9 cellular contexts compared by ENCODE assay signal in the genomic region with DNA sequence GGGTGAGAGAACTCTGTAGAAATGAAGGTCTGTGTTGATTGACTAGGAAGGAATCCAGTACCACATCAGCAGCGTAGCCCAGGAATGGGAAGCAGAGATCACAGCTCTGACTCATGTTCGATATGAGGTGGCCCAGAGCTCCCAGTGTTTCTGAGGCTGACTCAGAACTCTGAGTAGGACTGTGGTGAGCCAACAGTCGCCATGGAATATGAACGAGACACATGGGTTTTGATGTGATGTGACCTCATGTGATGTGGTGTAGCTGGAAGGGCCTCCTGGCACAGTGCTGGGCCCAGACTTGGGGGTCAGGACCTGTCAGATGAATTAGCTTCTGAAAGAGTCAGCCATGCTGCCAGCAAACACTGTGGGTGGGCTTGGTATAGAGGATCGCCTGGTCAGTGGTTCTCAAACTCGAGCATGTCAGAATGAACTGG.
DNase-seq lines count a peak whose midpoint lies in the region; TF ChIP-seq lines count a peak whose summit lies in the region.
"Had no signal": no experiment of that assay in that cellular context is flagged by ENCODE, and none has a peak within 500 bp of the region (broad histone marks: within the 10 kb centered on the region; RNA-seq: fewer than 3 reads in every experiment).

No MANE protein-coding gene starts in this region.

- H3K36me3 ChIP-seq in smooth muscle cell (ENCODE audit: low read depth) (no peaks in the 10 kb centered on the region), Peyer's patch (no peaks in the 10 kb centered on the region)

- H4K20me1 ChIP-seq in smooth muscle cell (ENCODE audit: low read depth): no peaks in the 10 kb centered on the region

- 48% methylated on average over 6 of the region's 6 CpGs for WGBS in smooth muscle cell (ENCODE audit: low lambda C conversion rate)

- no peak overlapping the region for H3K4me3 Mint-ChIP-seq in T-helper 2 cell treated with Interferon-gamma antibody and Interleukin-4, amounts not matched to agents 5 μg/mL and 100 μg/mL, for 36 hours

- H3K9ac ChIP-seq in smooth muscle cell (ENCODE audit: low read depth): no peak overlapping the region
- H3K9ac ChIP-seq: parathyroid adenoma had no signal

- no peaks in the 10 kb centered on the region for H3K9me3 Mint-ChIP-seq in T-helper 2 cell treated with Interferon-gamma antibody and Interleukin-4, amounts not matched to agents 5 μg/mL and 100 μg/mL, for 36 hours

- peak overlapping the region; percentile 67 for H3K4me2 ChIP-seq in smooth muscle cell

- peaks cover 3% of the 10 kb centered on the region for H3K4me1 Mint-ChIP-seq in T-helper 2 cell treated with Interferon-gamma antibody and Interleukin-4, amounts not matched to agents 5 μg/mL and 100 μg/mL, for 36 hours (ENCODE audit: low read depth)

- H3K36me3 Mint-ChIP-seq in T-helper 2 cell treated with Interferon-gamma antibody and Interleukin-4, amounts not matched to agents 5 μg/mL and 100 μg/mL, for 36 hours (ENCODE audit: low read depth): no peaks in the 10 kb centered on the region

- H3K27me3 ChIP-seq in smooth muscle cell (ENCODE audit: low read depth): no peaks in the 10 kb centered on the region
- H3K27me3 ChIP-seq in Peyer's patch: no peaks in the 10 kb centered on the region

- H3K79me2 ChIP-seq in smooth muscle cell (ENCODE audit: low read depth): no peaks in the 10 kb centered on the region
- H3K79me2 ChIP-seq: parathyroid adenoma had no signal

- H3F3A ChIP-seq in smooth muscle cell (ENCODE audit: low read depth): no peaks in the 10 kb centered on the region

- H3K4me3 ChIP-seq in epithelial cell of esophagus (ENCODE audit: low read length) (no peak overlapping the region), smooth muscle cell (no peak overlapping the region), Peyer's patch (no peak overlapping the region)

- TF ChIP-seq CTCF in epithelial cell of esophagus (IDR thresholded peaks at IDR 0.05; ENCODE audit: insufficient read depth, low read depth, low read length, missing control alignments): no peak
- no peak for TF ChIP-seq CTCF in smooth muscle cell (IDR thresholded peaks at IDR 0.05; ENCODE audit: borderline replicate concordance, insufficient read depth, poor library complexity, severe bottlenecking)
- TF ChIP-seq CTCF in Peyer's patch (IDR thresholded peaks at IDR 0.05): no peak

- H3K9me3 ChIP-seq in smooth muscle cell (replicated peaks; ENCODE audit: low read depth) (no peaks in the 10 kb centered on the region), Peyer's patch (no peaks in the 10 kb centered on the region)

- no peak overlapping the region for H3K27ac Mint-ChIP-seq in T-helper 2 cell treated with Interferon-gamma antibody and Interleukin-4, amounts not matched to agents 5 μg/mL and 100 μg/mL, for 36 hours

- TF ChIP-seq POLR2A in Peyer's patch (IDR thresholded peaks at IDR 0.05): no peak

- H2AFZ ChIP-seq in smooth muscle cell (ENCODE audit: low read depth): no peak overlapping the region
- H2AFZ ChIP-seq: parathyroid adenoma had no signal

- peaks cover 7% of the 10 kb centered on the region for H3K4me1 ChIP-seq in smooth muscle cell (ENCODE audit: low read depth)
- H3K4me1 ChIP-seq in Peyer's patch: no peaks in the 10 kb centered on the region
- H3K4me1 ChIP-seq: parathyroid adenoma had no signal

- H3K27me3 Mint-ChIP-seq in T-helper 2 cell treated with Interferon-gamma antibody and Interleukin-4, amounts not matched to agents 5 μg/mL and 100 μg/mL, for 36 hours (ENCODE audit: low read depth): peaks cover 5% of the 10 kb centered on the region

- peak; percentile 27 for DNase-seq in T-helper 2 cell treated with Interferon-gamma antibody and Interleukin-4, amounts not matched to agents 5 μg/mL and 100 μg/mL, for 36 hours (ENCODE audit: low spot score)
- DNase-seq in T-helper 2 cell (no peak), NCI-H226 (peak; percentile 97), epithelial cell of esophagus (ENCODE audit: low read depth) (peak; percentile 89), smooth muscle cell (lab: John Stamatoyannopoulos, UW; ENCODE audit: unreplicated experiment) (no peak), mesenteric fat pad (ENCODE audit: low spot score) (no peak), GM19240 (ENCODE audit: insufficient read length, low spot score) (no peak), Peyer's patch (no peak)

- H3K27ac ChIP-seq in smooth muscle cell (ENCODE audit: low read depth) (peak overlapping the region; percentile 57), Peyer's patch (no peak overlapping the region)
- H3K27ac ChIP-seq: parathyroid adenoma had no signal

Comparison
In these comparisons a context has a peak if more than half of its experiments do, and no peak if none do; other contexts are left out.
1. DNase-seq: peak in T-helper 2 cell treated with Interferon-gamma antibody and Interleukin-4, amounts not matched to agents 5 μg/mL and 100 μg/mL, for 36 hours (single experiment), NCI-H226 (single experiment) and epithelial cell of esophagus (single experiment); none in T-helper 2 cell (0 of 5), smooth muscle cell (single experiment), mesenteric fat pad (single experiment), GM19240 (single experiment) and Peyer's patch (0 of 3).